Comparison of ENCODE assay signal across 8 cellular contexts in genomic region chr3:67655364-67656121, GRCh38. TPM values are rescaled to one million over a fixed set of nuclear protein-coding genes. Genes with fewer than 3 reads are reported as not detected.
DNase-seq lines count a peak whose midpoint lies in the region; ATAC-seq lines count a peak whose summit lies in the region.

No MANE protein-coding gene starts in this region.

- H3K9me3 Mint-ChIP-seq in natural killer cell treated with Interleukin-12 subunit alpha and Interleukin-12 subunit beta and Interleukin-15 and Interleukin-18, amount 100 ng/mL, for 72 hours = peaks cover 3% of the 10 kb centered on the region

- H3K36me3 ChIP-seq in adipocyte (ENCODE audit: control insufficient read depth, insufficient read depth, low read length, severe bottlenecking) (no peaks in the 10 kb centered on the region), subcutaneous abdominal adipose tissue (ENCODE audit: control insufficient read depth in 5 of 5, insufficient read depth in 5 of 5, low read length in 5 of 5) (no peaks in the 10 kb centered on the region)

- peaks cover 0 to 3% of the 10 kb centered on the region in 2 donors for H3K27me3 Mint-ChIP-seq in natural killer cell treated with Interleukin-12 subunit alpha and Interleukin-12 subunit beta and Interleukin-15 and Interleukin-18, amount 100 ng/mL, for 72 hours

- DNase-seq in SK-MEL-5 (ENCODE audit: low read depth, low spot score) (peak; percentile 17), adipocyte (ENCODE audit: low read depth) (no peak), NCI-H187 (lab: John Stamatoyannopoulos, UW) (no peak), NCI-H226 (no peak)
- peak; percentile 89 for DNase-seq in natural killer cell treated with Interleukin-12 subunit alpha and Interleukin-12 subunit beta and Interleukin-15 and Interleukin-18, amount 100 ng/mL, for 72 hours (ENCODE audit: low spot score)

- H3K27me3 ChIP-seq in adipocyte (replicated peaks; ENCODE audit: control insufficient read depth, insufficient read depth, low read length) (no peaks in the 10 kb centered on the region), subcutaneous abdominal adipose tissue (ENCODE audit: control insufficient read depth in 5 of 5, insufficient read depth in 4 of 5, low read length in 5 of 5) (no peaks in the 10 kb centered on the region)

- H3K27ac Mint-ChIP-seq in natural killer cell treated with Interleukin-12 subunit alpha and Interleukin-12 subunit beta and Interleukin-15 and Interleukin-18, amount 100 ng/mL, for 72 hours = peak overlapping the region; percentile 53 to 84

- peaks cover 18% of the 10 kb centered on the region for H3K4me1 ChIP-seq in adipocyte (ENCODE audit: control insufficient read depth, insufficient read depth, low read length)
- peaks cover 0 to 18% (median 18%) of the 10 kb centered on the region in 5 donors for H3K4me1 ChIP-seq in subcutaneous abdominal adipose tissue (ENCODE audit: control insufficient read depth in 5 of 5, insufficient read depth in 5 of 5, low read length in 5 of 5)

- H3K9ac ChIP-seq in adipocyte (ENCODE audit: low read length) = peak overlapping the region; percentile 94
- H3K9ac ChIP-seq in subcutaneous abdominal adipose tissue (ENCODE audit: low read length in 5 of 5) = no peak overlapping the region

- H3K4me1 Mint-ChIP-seq in natural killer cell treated with Interleukin-12 subunit alpha and Interleukin-12 subunit beta and Interleukin-15 and Interleukin-18, amount 100 ng/mL, for 72 hours (ENCODE audit: low read depth in 2 of 2) = peaks cover 36 to 43% of the 10 kb centered on the region in 2 donors

- H3K4me3 Mint-ChIP-seq in natural killer cell treated with Interleukin-12 subunit alpha and Interleukin-12 subunit beta and Interleukin-15 and Interleukin-18, amount 100 ng/mL, for 72 hours = peak overlapping the region; percentile 80

- H3K36me3 Mint-ChIP-seq in natural killer cell treated with Interleukin-12 subunit alpha and Interleukin-12 subunit beta and Interleukin-15 and Interleukin-18, amount 100 ng/mL, for 72 hours = peaks cover 25% of the 10 kb centered on the region

- no peak overlapping the region for H3K27ac ChIP-seq in subcutaneous abdominal adipose tissue (ENCODE audit: low read depth, low read length)

- H3K4me3 ChIP-seq in adipocyte (ENCODE audit: low read length) (peak overlapping the region; percentile 87), subcutaneous abdominal adipose tissue (ENCODE audit: low read depth in 1 of 5, low read length in 5 of 5) (peak overlapping the region; percentile 74 to 95 (median 87))

- peak; percentile 42 for ATAC-seq in GM18520 (IDR thresholded peaks at IDR 0.05; ENCODE audit: unreplicated experiment)
- ATAC-seq in HG02870 (IDR thresholded peaks at IDR 0.05; ENCODE audit: unreplicated experiment) = peak; percentile 74
- peak; percentile 91 to 92 for ATAC-seq in natural killer cell treated with Interleukin-12 subunit alpha and Interleukin-12 subunit beta and Interleukin-15 and Interleukin-18, amount 100 ng/mL, for 72 hours

- no peaks in the 10 kb centered on the region for H3K9me3 ChIP-seq in adipocyte (ENCODE audit: control insufficient read depth, low read length)
- H3K9me3 ChIP-seq in subcutaneous abdominal adipose tissue (ENCODE audit: control insufficient read depth in 5 of 5, low read length in 5 of 5) = no peaks in the 10 kb centered on the region

- in situ Hi-C loops in SK-MEL-5 (cut with HindIII; ENCODE audit: low pct_unique_long_range_greater_than_20kb, low sequenced_read_pairs) = no loop called here

RNA-seq across cellular contexts. Expression of gene SUCLG2, which starts 1.1 kb away (rescaled TPM):
- total RNA-seq in SK-MEL-5 (2014; rRNA removed; shearing (Covaris generic)) = 36.6 and 39.3 TPM in 2 replicates
- 32.9 and 47.5 TPM in 2 replicates for polyA plus RNA-seq in SK-MEL-5 (2015; cell fraction: cytosol; rRNA removed)
- 15.5 and 17.4 TPM in 2 replicates for polyA plus RNA-seq in SK-MEL-5 (2015; cell fraction: nucleus; rRNA removed)
- 10 to 100 TPM; 18.9 to 28.2 TPM for total RNA-seq in natural killer cell treated with Interleukin-12 subunit alpha and Interleukin-12 subunit beta and Interleukin-15 and Interleukin-18, amount 100 ng/mL, for 72 hours

Comparison
In these comparisons a context has a peak if more than half of its experiments do, and no peak if none do; other contexts are left out.
1. DNase-seq: peak in SK-MEL-5 (single experiment) and natural killer cell treated with Interleukin-12 subunit alpha and Interleukin-12 subunit beta and Interleukin-15 and Interleukin-18, amount 100 ng/mL, for 72 hours (single experiment); none in adipocyte (single experiment), NCI-H187 (0 of 2) and NCI-H226 (single experiment).
2. Peak in every context shown above with its lines, with median percentiles within 50 percentile points of each other: ATAC-seq.